In genomic region chr3:3851621-3852323, GRCh38 we compare ENCODE assay signal across 13 cellular contexts. TPM values are rescaled to one million over a fixed set of nuclear protein-coding genes. Genes with fewer than 3 reads are reported as not detected.
DNase-seq lines count a peak whose midpoint lies in the region; ATAC-seq lines count a peak whose summit lies in the region.
"Had no signal": no experiment of that assay in that cellular context is flagged by ENCODE, and none has a peak within 500 bp of the region (broad histone marks: within the 10 kb centered on the region; RNA-seq: fewer than 3 reads in every experiment).

No MANE protein-coding gene starts in this region.

- H3K9me3 Mint-ChIP-seq in activated naive CD8-positive, alpha-beta T cell treated with anti-CD3 and anti-CD28 coated beads, Interleukin-2, amount 50 U/mL, for 24 hours = no peaks in the 10 kb centered on the region
- no peaks in the 10 kb centered on the region for H3K9me3 Mint-ChIP-seq in activated naive CD8-positive, alpha-beta T cell treated with anti-CD3 and anti-CD28 coated beads for 36 hours
- H3K9me3 Mint-ChIP-seq in T-helper 2 cell treated with Interferon-gamma antibody and Interleukin-4, amounts not matched to agents 5 μg/mL and 100 μg/mL, for 36 hours = no peaks in the 10 kb centered on the region

- H3K27ac Mint-ChIP-seq in activated naive CD8-positive, alpha-beta T cell treated with anti-CD3 and anti-CD28 coated beads, Interleukin-2, amount 50 U/mL, for 24 hours = no peak overlapping the region
- no peak overlapping the region for H3K27ac Mint-ChIP-seq in activated naive CD8-positive, alpha-beta T cell treated with anti-CD3 and anti-CD28 coated beads for 36 hours
- no peak overlapping the region for H3K27ac Mint-ChIP-seq in T-helper 2 cell treated with Interferon-gamma antibody and Interleukin-4, amounts not matched to agents 5 μg/mL and 100 μg/mL, for 36 hours

- H3K4me1 Mint-ChIP-seq in activated naive CD8-positive, alpha-beta T cell treated with anti-CD3 and anti-CD28 coated beads, Interleukin-2, amount 50 U/mL, for 24 hours = peaks cover 6% of the 10 kb centered on the region
- peaks cover 5% of the 10 kb centered on the region for H3K4me1 Mint-ChIP-seq in activated naive CD8-positive, alpha-beta T cell treated with anti-CD3 and anti-CD28 coated beads for 36 hours
- no peaks in the 10 kb centered on the region for H3K4me1 Mint-ChIP-seq in T-helper 2 cell treated with Interferon-gamma antibody and Interleukin-4, amounts not matched to agents 5 μg/mL and 100 μg/mL, for 36 hours (ENCODE audit: low read depth)

- peak; percentile 84 for ATAC-seq in activated naive CD8-positive, alpha-beta T cell treated with anti-CD3 and anti-CD28 coated beads, Interleukin-2, amount 50 U/mL, for 24 hours
- ATAC-seq in HG02588 (IDR thresholded peaks at IDR 0.05; ENCODE audit: unreplicated experiment) = peak; percentile 97
- ATAC-seq in HG03442 (IDR thresholded peaks at IDR 0.05; ENCODE audit: unreplicated experiment) = peak; percentile 99
- ATAC-seq in HG03139 (IDR thresholded peaks at IDR 0.05; ENCODE audit: unreplicated experiment) = no peak
- ATAC-seq: foreskin keratinocyte, left lung had no signal

- H3K36me3 Mint-ChIP-seq in activated naive CD8-positive, alpha-beta T cell treated with anti-CD3 and anti-CD28 coated beads, Interleukin-2, amount 50 U/mL, for 24 hours (ENCODE audit: low read depth) = no peaks in the 10 kb centered on the region
- no peaks in the 10 kb centered on the region for H3K36me3 Mint-ChIP-seq in activated naive CD8-positive, alpha-beta T cell treated with anti-CD3 and anti-CD28 coated beads for 36 hours
- no peaks in the 10 kb centered on the region for H3K36me3 Mint-ChIP-seq in T-helper 2 cell treated with Interferon-gamma antibody and Interleukin-4, amounts not matched to agents 5 μg/mL and 100 μg/mL, for 36 hours (ENCODE audit: low read depth)

- H3K27me3 Mint-ChIP-seq in activated naive CD8-positive, alpha-beta T cell treated with anti-CD3 and anti-CD28 coated beads, Interleukin-2, amount 50 U/mL, for 24 hours = no peaks in the 10 kb centered on the region
- H3K27me3 Mint-ChIP-seq in activated naive CD8-positive, alpha-beta T cell treated with anti-CD3 and anti-CD28 coated beads for 36 hours = no peaks in the 10 kb centered on the region
- H3K27me3 Mint-ChIP-seq in T-helper 2 cell treated with Interferon-gamma antibody and Interleukin-4, amounts not matched to agents 5 μg/mL and 100 μg/mL, for 36 hours (ENCODE audit: low read depth) = no peaks in the 10 kb centered on the region

- DNase-seq in activated naive CD8-positive, alpha-beta T cell treated with anti-CD3 and anti-CD28 coated beads, Interleukin-2, amount 50 U/mL, for 24 hours = no peak
- DNase-seq in activated naive CD8-positive, alpha-beta T cell treated with anti-CD3 and anti-CD28 coated beads for 36 hours = no peak
- DNase-seq in T-helper 2 cell treated with Interferon-gamma antibody and Interleukin-4, amounts not matched to agents 5 μg/mL and 100 μg/mL, for 36 hours (ENCODE audit: low spot score) = no peak
- no peak for DNase-seq in stimulated activated naive CD4-positive, alpha-beta T cell treated with Interleukin-2 at 50 U/mL for 16 hours (lab: John Stamatoyannopoulos, UW)
- DNase-seq in hepatic stellate cell (ENCODE audit: low spot score) = no peak
- DNase-seq: ACHN; DMS53; foreskin keratinocyte; left lung; stimulated activated CD4-positive, alpha-beta T cell treated with anti-CD3 and anti-CD28 coated beads, Interleukin-2, amount 100 ng/mL, for 24 hours had no signal

- H3K4me3 Mint-ChIP-seq in activated naive CD8-positive, alpha-beta T cell treated with anti-CD3 and anti-CD28 coated beads, Interleukin-2, amount 50 U/mL, for 24 hours = no peak overlapping the region
- no peak overlapping the region for H3K4me3 Mint-ChIP-seq in activated naive CD8-positive, alpha-beta T cell treated with anti-CD3 and anti-CD28 coated beads for 36 hours
- no peak overlapping the region for H3K4me3 Mint-ChIP-seq in T-helper 2 cell treated with Interferon-gamma antibody and Interleukin-4, amounts not matched to agents 5 μg/mL and 100 μg/mL, for 36 hours

RNA-seq across cellular contexts. Expression of gene LRRN1, which starts 52.5 kb away (rescaled TPM):
- total RNA-seq in activated naive CD8-positive, alpha-beta T cell treated with anti-CD3 and anti-CD28 coated beads for 36 hours = 1 to 10 TPM; 2.7 to 3.3 TPM
